Comparison of ENCODE assay signal across 1 cellular context in genomic region chr5:71697967-71698366, GRCh38.
TF ChIP-seq lines count a peak whose summit lies in the region.

No MANE protein-coding gene starts in this region.

TF ChIP-seq in endothelial cell of umbilical vein, 7 proteins besides CTCF, POLR2A, EP300 and RAD21:
- no peak for TF ChIP-seq JUN (IDR thresholded peaks at IDR 0.05; ENCODE audit: borderline replicate concordance, insufficient read depth, insufficient read length, low read depth)
- TF ChIP-seq POLR2AphosphoS5 (IDR thresholded peaks at IDR 0.05; ENCODE audit: insufficient read depth, low read depth, low read length) = no peak
TF ChIP-seq in endothelial cell of umbilical vein: peak in this region for 0.
